8 cellular contexts compared by ENCODE assay signal in genomic region chr21:46298083-46298412, GRCh38. TPM values are rescaled to one million over a fixed set of nuclear protein-coding genes. Genes with fewer than 3 reads are reported as not detected.
DNase-seq lines count a peak whose midpoint lies in the region; ATAC-seq and TF ChIP-seq lines count a peak whose summit lies in the region.

No MANE protein-coding gene starts in this region.

- H3K27ac Mint-ChIP-seq in activated naive CD4-positive, alpha-beta T cell treated with anti-CD3 and anti-CD28 coated beads, Interleukin-2, amount 50 U/mL, for 24 hours, result peak overlapping the region; percentile 46
- H3K27ac Mint-ChIP-seq in mesothelial cell of epicardium (peak overlapping the region; percentile 60), type B pancreatic cell (peak overlapping the region; percentile 75)

- H3K4me1 Mint-ChIP-seq in activated naive CD4-positive, alpha-beta T cell treated with anti-CD3 and anti-CD28 coated beads, Interleukin-2, amount 50 U/mL, for 24 hours, result peaks cover 5% of the 10 kb centered on the region
- H3K4me1 Mint-ChIP-seq in mesothelial cell of epicardium (peaks cover 5% of the 10 kb centered on the region), type B pancreatic cell (ENCODE audit: unreplicated experiment) (peaks cover 4% of the 10 kb centered on the region)

- TF ChIP-seq CTCF in coronary artery (IDR thresholded peaks at IDR 0.05) (no peak), mesothelial cell of epicardium (IDR thresholded peaks at IDR 0.05; ENCODE audit: unreplicated experiment) (no peak), type B pancreatic cell (conservative IDR thresholded peaks at IDR 0.05) (no peak)

- peaks cover 3% of the 10 kb centered on the region for H3K27me3 Mint-ChIP-seq in activated naive CD4-positive, alpha-beta T cell treated with anti-CD3 and anti-CD28 coated beads, Interleukin-2, amount 50 U/mL, for 24 hours
- H3K27me3 Mint-ChIP-seq in mesothelial cell of epicardium (ENCODE audit: low read depth), result no peaks in the 10 kb centered on the region
- H3K27me3 Mint-ChIP-seq in type B pancreatic cell, result peaks cover 3% of the 10 kb centered on the region

- no peaks in the 10 kb centered on the region for H3K9me3 Mint-ChIP-seq in activated naive CD4-positive, alpha-beta T cell treated with anti-CD3 and anti-CD28 coated beads, Interleukin-2, amount 50 U/mL, for 24 hours
- H3K9me3 Mint-ChIP-seq in mesothelial cell of epicardium (no peaks in the 10 kb centered on the region), type B pancreatic cell (no peaks in the 10 kb centered on the region)

- H3K4me3 Mint-ChIP-seq in activated naive CD4-positive, alpha-beta T cell treated with anti-CD3 and anti-CD28 coated beads, Interleukin-2, amount 50 U/mL, for 24 hours, result peak overlapping the region; percentile 79
- H3K4me3 Mint-ChIP-seq in mesothelial cell of epicardium (peak overlapping the region; percentile 59), type B pancreatic cell (peak overlapping the region; percentile 80)

- ATAC-seq in HG03039 (IDR thresholded peaks at IDR 0.05; ENCODE audit: unreplicated experiment) (no peak), GM19328 (IDR thresholded peaks at IDR 0.05; ENCODE audit: unreplicated experiment) (no peak)

- H3K36me3 Mint-ChIP-seq in activated naive CD4-positive, alpha-beta T cell treated with anti-CD3 and anti-CD28 coated beads, Interleukin-2, amount 50 U/mL, for 24 hours, result no peaks in the 10 kb centered on the region
- H3K36me3 Mint-ChIP-seq in mesothelial cell of epicardium (peaks cover 18% of the 10 kb centered on the region), type B pancreatic cell (peaks cover 11% of the 10 kb centered on the region)

- peak overlapping the region; percentile 67 for H3K4me3 ChIP-seq in coronary artery

- DNase-seq in activated naive CD4-positive, alpha-beta T cell (lab: John Stamatoyannopoulos, UW), result no peak
- DNase-seq in coronary artery (ENCODE audit: low spot score), result no peak
- no peak for DNase-seq in mesothelial cell of epicardium (ENCODE audit: low spot score in 2 of 2, unreplicated experiment in 2 of 2)
- no peak for DNase-seq in type B pancreatic cell (ENCODE audit: extremely low spot score, unreplicated experiment)
- no peak for DNase-seq in HCEC 1CT

- H3K27ac ChIP-seq in coronary artery, result peak overlapping the region in 1 of 2 donors; percentile 9

RNA-seq across cellular contexts. Expression of gene YBEY, which starts 11.9 kb away (rescaled TPM):
- total RNA-seq in mesothelial cell of epicardium (17.2 to 18.4 TPM (median 17.7 TPM) in 3 replicates), type B pancreatic cell (ENCODE audit: low replicate concordance) (17.9 and 20.0 TPM in 2 replicates)

RNA-seq across cellular contexts. Expression of gene MCM3AP, which starts 12.6 kb away (rescaled TPM):
- 138 to 150 TPM (median 139 TPM) in 3 replicates for total RNA-seq in mesothelial cell of epicardium
- total RNA-seq in type B pancreatic cell (ENCODE audit: low replicate concordance), result 89.9 and 120 TPM in 2 replicates

RNA-seq across cellular contexts. Expression of gene C21orf58, which starts 25.6 kb away (rescaled TPM):
- 20.0 to 20.7 TPM (median 20.7 TPM) in 3 replicates for total RNA-seq in mesothelial cell of epicardium
- 14.0 and 36.6 TPM in 2 replicates for total RNA-seq in type B pancreatic cell (ENCODE audit: low replicate concordance)

RNA-seq across cellular contexts. Expression of gene PCNT, which starts 25.9 kb away (rescaled TPM):
- total RNA-seq in mesothelial cell of epicardium (32.6 to 42.4 TPM (median 41.8 TPM) in 3 replicates), type B pancreatic cell (ENCODE audit: low replicate concordance) (30.8 and 50.3 TPM in 2 replicates)
